13 cellular contexts compared by ENCODE assay signal in the genomic region with DNA sequence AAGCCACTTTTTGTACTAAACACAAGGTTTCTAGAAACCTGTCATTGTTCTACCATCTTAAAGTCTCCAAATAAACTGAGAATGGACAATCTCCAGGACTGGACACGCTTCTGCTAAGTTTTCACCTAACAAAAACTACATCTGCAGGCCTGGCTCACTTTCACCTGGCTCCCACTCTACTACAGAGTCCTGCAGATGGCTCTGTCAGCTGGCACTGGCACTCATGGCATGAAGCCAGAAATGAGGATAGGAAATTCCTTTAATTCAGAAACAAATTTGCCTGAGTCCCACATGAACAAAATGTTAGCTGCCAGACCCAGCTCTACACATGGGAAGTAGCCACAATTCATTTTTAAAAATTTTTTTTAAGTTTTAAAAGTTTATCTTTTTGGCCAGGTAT. TPM values are rescaled to one million over a fixed set of nuclear protein-coding genes. Genes with fewer than 3 reads are reported as not detected.
DNase-seq lines count a peak whose midpoint lies in the region; ATAC-seq and TF ChIP-seq lines count a peak whose summit lies in the region.
"Had no signal": no experiment of that assay in that cellular context is flagged by ENCODE, and none has a peak within 500 bp of the region (broad histone marks: within the 10 kb centered on the region; RNA-seq: fewer than 3 reads in every experiment).

No MANE protein-coding gene starts in this region.

- no peaks in the 10 kb centered on the region for H3K27me3 ChIP-seq in CD4-positive, alpha-beta memory T cell (ENCODE audit: insufficient read depth, low read length)
- H3K27me3 ChIP-seq: foreskin keratinocyte had no signal

- ATAC-seq in GM19452 (IDR thresholded peaks at IDR 0.05; ENCODE audit: unreplicated experiment) (no peak), SK-N-SH treated with all-trans-retinoic acid at 6 μM for 48 hours (no peak)

- intact Hi-C loops in posterior cingulate gyrus (cut with DNase I) = no loop called here
- intact Hi-C loops in CD4-positive, alpha-beta memory T cell (cut with micrococcal nuclease) = no loop called here

- H3K27ac ChIP-seq in CD4-positive, alpha-beta memory T cell (ENCODE audit: low read depth, low read length) = no peak overlapping the region
- H3K27ac ChIP-seq: foreskin keratinocyte had no signal

- peaks cover 5 to 16% of the 10 kb centered on the region in 2 donors for H3K27me3 Mint-ChIP-seq in CD4-positive, alpha-beta memory T cell

- CTCF ChIA-PET in CD4-positive, alpha-beta memory T cell (lab: Charles Lee; ENCODE audit: partially characterized antibody) = no interaction called here

- no peak overlapping the region for H3K4me3 Mint-ChIP-seq in CD4-positive, alpha-beta memory T cell

- peaks cover 0 to 4% (median 0%) of the 10 kb centered on the region in 8 donors for H3K9me3 Mint-ChIP-seq in CD4-positive, alpha-beta memory T cell

- POLR2A ChIA-PET in CD4-positive, alpha-beta memory T cell (lab: Charles Lee; ENCODE audit: partially characterized antibody) = no interaction called here

- H3K36me3 ChIP-seq in CD4-positive, alpha-beta memory T cell (ENCODE audit: insufficient read depth, low read length) = no peaks in the 10 kb centered on the region

- peak; percentile 58 for DNase-seq in DMS 273 treated with DMSO at 0.1 percent for 48 hours (lab: John Stamatoyannopoulos, UW)
- DNase-seq in M059J (ENCODE audit: low read depth) = peak; percentile 9
- peak; percentile 4 for DNase-seq in cerebellum (ENCODE audit: low spot score)
- DNase-seq in posterior cingulate gyrus = peak in 8 of 10 donors; percentile 10 to 78 (median 34)
- DNase-seq in CD4-positive, alpha-beta memory T cell = no peak
- DNase-seq in activated naive CD4-positive, alpha-beta T cell (lab: John Stamatoyannopoulos, UW) = no peak
- DNase-seq: activated gamma-delta T cell; NCI-H526 treated with DMSO at 0.1 percent for 48 hours; retina; stimulated activated naive CD4-positive, alpha-beta T cell had no signal

- H3K4me1 Mint-ChIP-seq in CD4-positive, alpha-beta memory T cell = no peaks in the 10 kb centered on the region

- H3K9me3 ChIP-seq in CD4-positive, alpha-beta memory T cell (ENCODE audit: control insufficient read depth in 1 of 2, low read length in 2 of 2) = no peaks in the 10 kb centered on the region

- H3K36me3 Mint-ChIP-seq in CD4-positive, alpha-beta memory T cell = no peaks in the 10 kb centered on the region

- H3K4me1 ChIP-seq in CD4-positive, alpha-beta memory T cell (ENCODE audit: insufficient read depth, low read length) = no peaks in the 10 kb centered on the region

- H3K27ac Mint-ChIP-seq in CD4-positive, alpha-beta memory T cell = no peak overlapping the region

- H3K4me3 ChIP-seq in CD4-positive, alpha-beta memory T cell (ENCODE audit: low read length in 2 of 2) = no peak overlapping the region

TF ChIP-seq in SK-N-SH treated with all-trans-retinoic acid at 6 μM for 48 hours, 23 proteins besides CTCF, POLR2A, EP300 and RAD21:
- TF ChIP-seq ZFP3 (CRISPR knock-in tag; IDR thresholded peaks at IDR 0.05) (no peak), RARB (CRISPR knock-in tag; IDR thresholded peaks at IDR 0.05) (no peak), ISL1 (CRISPR knock-in tag; IDR thresholded peaks at IDR 0.05) (no peak), BACH2 (CRISPR knock-in tag; IDR thresholded peaks at IDR 0.05; ENCODE audit: borderline replicate concordance) (no peak)
- TF ChIP-seq, protein P1, sequence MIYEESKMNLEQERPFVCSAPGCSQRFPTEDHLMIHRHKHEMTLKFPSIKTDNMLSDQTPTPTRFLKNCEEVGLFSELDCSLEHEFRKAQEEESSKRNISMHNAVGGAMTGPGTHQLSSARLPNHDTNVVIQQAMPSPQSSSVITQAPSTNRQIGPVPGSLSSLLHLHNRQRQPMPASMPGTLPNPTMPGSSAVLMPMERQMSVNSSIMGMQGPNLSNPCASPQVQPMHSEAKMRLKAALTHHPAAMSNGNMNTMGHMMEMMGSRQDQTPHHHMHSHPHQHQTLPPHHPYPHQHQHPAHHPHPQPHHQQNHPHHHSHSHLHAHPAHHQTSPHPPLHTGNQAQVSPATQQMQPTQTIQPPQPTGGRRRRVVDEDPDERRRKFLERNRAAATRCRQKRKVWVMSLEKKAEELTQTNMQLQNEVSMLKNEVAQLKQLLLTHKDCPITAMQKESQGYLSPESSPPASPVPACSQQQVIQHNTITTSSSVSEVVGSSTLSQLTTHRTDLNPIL (CRISPR knock-in tag; IDR thresholded peaks at IDR 0.05; ENCODE audit: low read depth) = no peak

RNA-seq across cellular contexts. Expression of a gene that starts 42.1 kb away (rescaled TPM):
- total RNA-seq in M059J (2014; rRNA removed; shearing (Covaris generic)) = 0.42 TPM in 1 of 2 replicates, not detected in the other
- 6.3 TPM for total RNA-seq in cerebellum
- not detected for total RNA-seq in CD4-positive, alpha-beta memory T cell
- not detected for polyA plus RNA-seq in CD4-positive, alpha-beta memory T cell

Comparison
In these comparisons a context has a peak if more than half of its experiments do, and no peak if none do; other contexts are left out.
1. DNase-seq: peak in DMS 273 treated with DMSO at 0.1 percent for 48 hours (single experiment), M059J (single experiment), cerebellum (single experiment) and posterior cingulate gyrus (8 of 10); none in CD4-positive, alpha-beta memory T cell (0 of 5) and activated naive CD4-positive, alpha-beta T cell (0 of 4).